ENCODE assay signal across 33 cellular contexts in the genomic region with DNA sequence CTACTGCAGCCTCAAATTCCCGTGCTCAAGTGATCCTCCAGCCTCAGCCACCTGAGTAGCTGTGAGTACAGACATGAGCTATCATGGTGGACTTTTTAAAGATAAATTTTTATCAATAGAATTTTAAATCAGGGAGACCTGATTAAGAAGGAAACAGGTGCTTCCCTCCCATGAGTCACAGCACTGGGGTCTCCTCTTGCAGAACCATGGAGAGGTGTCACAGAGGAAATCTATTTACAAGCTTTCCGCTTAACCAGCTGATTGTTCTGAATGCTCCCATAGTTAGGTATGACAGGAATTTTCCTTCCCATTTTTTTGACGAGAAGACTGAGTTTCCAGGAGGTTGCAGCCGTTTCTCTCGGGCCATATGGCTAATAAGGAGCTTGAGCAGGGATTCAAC.
"Had no signal": no experiment of that assay in that cellular context is flagged by ENCODE, and none has a peak within 500 bp of the region (broad histone marks: within the 10 kb centered on the region; RNA-seq: fewer than 3 reads in every experiment).

No MANE protein-coding gene starts in this region.

- H3K4me1 ChIP-seq: adrenal gland, body of pancreas, breast epithelium, colonic mucosa had no signal

- H3K27ac ChIP-seq: adrenal gland, body of pancreas, breast epithelium, cardiac muscle cell, colonic mucosa, epithelial cell of prostate, esophagus squamous epithelium, gastroesophageal sphincter had no signal

- H3K9me3 ChIP-seq: adrenal gland, body of pancreas, breast epithelium, colonic mucosa, esophagus squamous epithelium, gastroesophageal sphincter had no signal

- H3K36me3 ChIP-seq: adrenal gland, breast epithelium, cardiac muscle cell, colonic mucosa, esophagus squamous epithelium, gastroesophageal sphincter had no signal

- DNase-seq: activated CD4-positive, alpha-beta memory T cell treated with anti-CD3 and anti-CD28 coated beads, Interleukin-2, amount 10 ng/mL, durations not matched to agents 7 days and 5 days; activated CD4-positive, alpha-beta T cell treated with anti-CD3 and anti-CD28 coated beads for 36 hours; activated CD4-positive, alpha-beta T cell treated with anti-CD3 and anti-CD28 coated beads, Interleukin-2, amount 10 ng/mL, durations not matched to agents 24 days and 14 days; activated CD4-positive, alpha-beta T cell treated with anti-CD3 and anti-CD28 coated beads, Interleukin-2, amount 50 U/mL, for 4 hours; activated CD4-positive, CD25-positive, alpha-beta regulatory T cell; activated CD4-positive, CD25-positive, alpha-beta regulatory T cell treated with anti-CD3 and anti-CD28 coated beads, Interleukin-2, amount 50 U/mL, for 72 hours; activated CD8-positive, alpha-beta memory T cell treated with anti-CD3 and anti-CD28 coated beads, Interleukin-2, amount 50 U/mL, for 48 hours; activated gamma-delta T cell treated with Interleukin-2 at 50 U/mL for 16 hours; activated naive CD4-positive, alpha-beta T cell treated with Interleukin-2 at 50 U/mL for 16 hours; activated naive CD8-positive, alpha-beta T cell treated with anti-CD3 and anti-CD28 coated beads for 36 hours; activated naive CD8-positive, alpha-beta T cell treated with anti-CD3 and anti-CD28 coated beads, Interleukin-2, amount 50 U/mL, for 24 hours; activated T-cell treated with anti-CD3 and anti-CD28 coated beads for 4 hours; activated T-cell treated with anti-CD3 and anti-CD28 coated beads, Interleukin-2, amount 50 U/mL, for 24 hours; activated T-cell treated with anti-CD3 and anti-CD28 coated beads, Interleukin-2, amount 50 U/mL, for 72 hours; adrenal gland; amygdala; aorta; body of pancreas; central memory CD4-positive, alpha-beta T cell; cerebellar nuclear complex; colonic mucosa; effector CD4-positive, alpha-beta T cell; effector memory CD8-positive, alpha-beta T cell; esophagus squamous epithelium; foreskin melanocyte; head of caudate nucleus; T-helper 1 cell; T-helper 17 cell; T1000 had no signal

- H3K4me3 ChIP-seq: adrenal gland, body of pancreas, breast epithelium, cardiac muscle cell, colonic mucosa, esophagus squamous epithelium, gastroesophageal sphincter had no signal

- ATAC-seq: activated CD4-positive, alpha-beta T cell treated with anti-CD3 and anti-CD28 coated beads for 36 hours; activated naive CD8-positive, alpha-beta T cell treated with anti-CD3 and anti-CD28 coated beads, Interleukin-2, amount 50 U/mL, for 24 hours; activated T-cell treated with anti-CD3 and anti-CD28 coated beads, Interleukin-2, amount 50 U/mL, for 72 hours; body of pancreas; effector memory CD8-positive, alpha-beta T cell; gastroesophageal sphincter; T-helper 17 cell had no signal

- H3K27me3 ChIP-seq: body of pancreas, colonic mucosa had no signal
